Comparison of ENCODE assay signal across 9 cellular contexts in the genomic region with DNA sequence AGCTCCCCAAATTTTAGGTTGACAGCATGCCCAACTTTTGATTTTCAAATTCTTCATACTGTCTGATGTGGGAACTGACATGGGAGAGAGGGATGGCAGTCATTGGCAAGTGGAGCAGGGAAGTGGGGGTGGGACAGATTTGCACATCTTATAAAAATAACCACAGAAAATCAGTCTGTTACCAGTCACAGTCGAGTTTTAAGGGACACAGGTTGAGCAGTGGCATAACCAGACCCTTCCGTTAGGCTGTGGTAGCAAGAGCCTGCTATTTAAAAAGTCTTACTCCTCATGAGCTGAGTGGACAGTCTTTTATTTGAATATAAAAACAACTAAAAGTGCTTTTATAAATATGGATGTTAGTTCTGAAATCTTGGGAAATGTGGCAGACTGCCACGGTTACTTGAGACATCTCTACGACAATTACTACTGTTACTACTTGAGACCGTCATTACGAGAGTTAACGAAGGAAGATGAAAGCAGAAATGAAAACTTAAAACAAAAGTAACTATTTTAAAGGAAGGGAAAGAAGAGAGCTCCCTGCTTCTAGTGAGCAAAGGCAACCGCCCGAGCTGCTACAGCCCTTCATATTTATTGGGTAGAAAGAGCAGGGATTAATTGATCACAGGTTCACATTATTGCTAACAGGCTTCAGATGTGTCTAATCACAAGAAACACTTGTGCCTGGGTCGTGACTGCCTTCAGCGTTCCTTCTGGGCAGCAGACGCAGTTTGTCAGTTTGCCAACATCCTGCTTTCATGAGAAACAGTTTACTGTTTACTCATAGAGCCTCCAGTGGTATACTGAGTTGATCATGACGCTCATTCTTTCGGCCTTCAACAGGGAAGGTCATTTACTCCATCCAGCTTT.
A peak's percentile ranks its signal among the peaks of the same experiment; 100 is the strongest.
DNase-seq lines count a peak whose midpoint lies in the region; ATAC-seq and TF ChIP-seq lines count a peak whose summit lies in the region.
"Had no signal": no experiment of that assay in that cellular context is flagged by ENCODE, and none has a peak within 500 bp of the region (broad histone marks: within the 10 kb centered on the region; RNA-seq: fewer than 3 reads in every experiment).

No MANE protein-coding gene starts in this region.

- H3K27me3 Mint-ChIP-seq in stimulated activated naive B cell treated with anti-CD40 and anti-IgM and Interleukin-4, amounts not matched to agents 10 μg/mL and 1 μg/mL and 100 μg/mL, for 72 hours = no peaks in the 10 kb centered on the region

- ATAC-seq in HG02798 (IDR thresholded peaks at IDR 0.05; ENCODE audit: poor library complexity, unreplicated experiment) = peak; percentile 74
- peak in 1 of 2 donors; percentile 30 for ATAC-seq in stimulated activated naive B cell treated with anti-CD40 and anti-IgM and Interleukin-4, amounts not matched to agents 10 μg/mL and 1 μg/mL and 100 μg/mL, for 72 hours (replicated peaks)

- H3K36me3 ChIP-seq in Peyer's patch = no peaks in the 10 kb centered on the region

- H3K9me3 Mint-ChIP-seq in stimulated activated naive B cell treated with anti-CD40 and anti-IgM and Interleukin-4, amounts not matched to agents 10 μg/mL and 1 μg/mL and 100 μg/mL, for 72 hours = peaks cover 0 to 4% of the 10 kb centered on the region in 2 donors

- peak overlapping the region in 2 of 4 donors; percentile 15 to 21 for H3K4me3 ChIP-seq in Peyer's patch

- peak overlapping the region; percentile 60 for H3K27ac Mint-ChIP-seq in stimulated activated naive B cell treated with anti-CD40 and anti-IgM and Interleukin-4, amounts not matched to agents 10 μg/mL and 1 μg/mL and 100 μg/mL, for 72 hours

- no peaks in the 10 kb centered on the region for H3K9me3 ChIP-seq in Peyer's patch

- no peak overlapping the region for H3K4me3 Mint-ChIP-seq in stimulated activated naive B cell treated with anti-CD40 and anti-IgM and Interleukin-4, amounts not matched to agents 10 μg/mL and 1 μg/mL and 100 μg/mL, for 72 hours

- H3K27me3 ChIP-seq in Peyer's patch = no peaks in the 10 kb centered on the region

- DNase-seq in Peyer's patch (peak in 1 of 3 donors; percentile 45), COLO668 (lab: John Stamatoyannopoulos, UW; ENCODE audit: unreplicated experiment) (no peak), NCI-H748 treated with DMSO at 0.1 percent for 48 hours (lab: John Stamatoyannopoulos, UW) (no peak), DMS53 treated with DMSO at 0.1 percent for 48 hours (lab: John Stamatoyannopoulos, UW; ENCODE audit: unreplicated experiment) (no peak), amniotic stem cell (lab: John Stamatoyannopoulos, UW) (no peak)
- DNase-seq in stimulated activated naive B cell treated with anti-CD40 and anti-IgM and Interleukin-4, amounts not matched to agents 10 μg/mL and 1 μg/mL and 100 μg/mL, for 72 hours = no peak
- DNase-seq: activated CD8-positive, alpha-beta memory T cell treated with anti-CD3 and anti-CD28 coated beads, Interleukin-2, amount 50 U/mL, for 48 hours had no signal

- peak; percentile 32 for TF ChIP-seq POLR2A in GM18951 (IDR thresholded peaks at IDR 0.05; ENCODE audit: extremely low read depth, insufficient read depth, insufficient read length)
- TF ChIP-seq POLR2A in Peyer's patch (IDR thresholded peaks at IDR 0.05) = no peak

- H3K4me1 ChIP-seq in Peyer's patch = no peaks in the 10 kb centered on the region

- in situ Hi-C loops in GM18951 (cut with MboI; ENCODE audit: low sequenced_read_pairs, unreplicated experiment) = no loop called here

- H3K27ac ChIP-seq in Peyer's patch = peak overlapping the region; percentile 57 to 68 (median 64)

- no peak for TF ChIP-seq CTCF in Peyer's patch (IDR thresholded peaks at IDR 0.05)

- H3K4me1 Mint-ChIP-seq in stimulated activated naive B cell treated with anti-CD40 and anti-IgM and Interleukin-4, amounts not matched to agents 10 μg/mL and 1 μg/mL and 100 μg/mL, for 72 hours = peaks cover 14 to 32% of the 10 kb centered on the region in 2 donors

- H3K36me3 Mint-ChIP-seq in stimulated activated naive B cell treated with anti-CD40 and anti-IgM and Interleukin-4, amounts not matched to agents 10 μg/mL and 1 μg/mL and 100 μg/mL, for 72 hours = peaks cover 1 to 14% of the 10 kb centered on the region in 2 donors
